Comparison of ENCODE assay signal across 1 cellular context in genomic region chr6:43911625-43912577, GRCh38.
TF ChIP-seq lines count a peak whose summit lies in the region.

No MANE protein-coding gene starts in this region.

TF ChIP-seq in HepG2, 621 proteins besides CTCF, POLR2A, EP300 and RAD21 (continued from another document and continues in another):
- TF ChIP-seq ZNF770 (CRISPR knock-in tag; IDR thresholded peaks at IDR 0.05): 0 out of 2 replicates have a peak, but pooled peaks have one; percentile 4
- TF ChIP-seq ZNF577 (CRISPR knock-in tag; IDR thresholded peaks at IDR 0.05; ENCODE audit: borderline replicate concordance, low read depth): no peak
- no peak for TF ChIP-seq GLMP (CRISPR knock-in tag; IDR thresholded peaks at IDR 0.05; ENCODE audit: borderline replicate concordance)
- no peak for TF ChIP-seq HNRNPLL (IDR thresholded peaks at IDR 0.05; ENCODE audit: low read depth, low read length, poor library complexity, severe bottlenecking)
- TF ChIP-seq HOMEZ (CRISPR knock-in tag; IDR thresholded peaks at IDR 0.05; ENCODE audit: low read depth): no peak
- no peak for TF ChIP-seq MYC (CRISPR knock-in tag; IDR thresholded peaks at IDR 0.05; ENCODE audit: borderline replicate concordance)
- TF ChIP-seq NRL (CRISPR knock-in tag; IDR thresholded peaks at IDR 0.05; ENCODE audit: borderline replicate concordance): no peak
- peak; percentile 22; the same call in 1 of the 2 replicates for TF ChIP-seq MED1 (CRISPR knock-in tag; IDR thresholded peaks at IDR 0.05)
- no peak for TF ChIP-seq ZNF136 (CRISPR knock-in tag; IDR thresholded peaks at IDR 0.05; ENCODE audit: low read depth)
- TF ChIP-seq SOX13 (IDR thresholded peaks at IDR 0.05): no peak
- TF ChIP-seq SOX13 (CRISPR knock-in tag; conservative IDR thresholded peaks at IDR 0.05 in 1 of 2, IDR thresholded peaks at IDR 0.05 in 1 of 2): peak in 1 of 2 experiments; percentile 29; a peak in 2 of 4 replicates
- TF ChIP-seq HDAC2 (CRISPR knock-in tag; IDR thresholded peaks at IDR 0.05): no peak
- TF ChIP-seq ZNF276 (CRISPR knock-in tag; IDR thresholded peaks at IDR 0.05; ENCODE audit: low read depth): 0 out of 2 replicates have a peak, but pooled peaks have one; percentile 12
- TF ChIP-seq ZNF678 (CRISPR knock-in tag; IDR thresholded peaks at IDR 0.05): 0 out of 2 replicates have a peak, but pooled peaks have one; percentile 19
- peak; percentile 41; the same call in 1 of the 2 replicates for TF ChIP-seq ZNF292 (CRISPR knock-in tag; IDR thresholded peaks at IDR 0.05; ENCODE audit: borderline replicate concordance, low read depth)
- 0 out of 2 replicates have a peak, but pooled peaks have one; percentile 15 for TF ChIP-seq ZNF709 (CRISPR knock-in tag; IDR thresholded peaks at IDR 0.05)
- TF ChIP-seq TSC22D2 (CRISPR knock-in tag; IDR thresholded peaks at IDR 0.05; ENCODE audit: borderline replicate concordance): 0 out of 2 replicates have a peak, but pooled peaks have one; percentile 13
- no peak for TF ChIP-seq ZNF180 (CRISPR knock-in tag; IDR thresholded peaks at IDR 0.05; ENCODE audit: borderline replicate concordance, low read depth)
- TF ChIP-seq ZNF710 (CRISPR knock-in tag; IDR thresholded peaks at IDR 0.05; ENCODE audit: borderline replicate concordance): peak; percentile 48; the same call in 1 of the 2 replicates
- no peak for TF ChIP-seq ZFY (CRISPR knock-in tag; IDR thresholded peaks at IDR 0.05)
- TF ChIP-seq MZF1 (CRISPR knock-in tag; IDR thresholded peaks at IDR 0.05; ENCODE audit: borderline replicate concordance): no peak
- TF ChIP-seq NCOA5 (CRISPR knock-in tag; IDR thresholded peaks at IDR 0.05): no peak
- TF ChIP-seq HES4 (CRISPR knock-in tag; IDR thresholded peaks at IDR 0.05; ENCODE audit: borderline replicate concordance): no peak
- TF ChIP-seq MEIS2 (CRISPR knock-in tag; IDR thresholded peaks at IDR 0.05): no peak; the same call in 1 of the 2 replicates
- TF ChIP-seq POLR2AphosphoS5 (IDR thresholded peaks at IDR 0.05; ENCODE audit: low read depth, low read length): peak; percentile 26; the same call in 1 of the 2 replicates
- TF ChIP-seq RCOR2 (CRISPR knock-in tag; IDR thresholded peaks at IDR 0.05): peak; percentile 33; the same call in 1 of the 2 replicates
- no peak for TF ChIP-seq MNT (IDR thresholded peaks at IDR 0.05)
- TF ChIP-seq CBX1 (IDR thresholded peaks at IDR 0.05; ENCODE audit: low read depth): peak; percentile 14
- no peak for TF ChIP-seq SIN3B (IDR thresholded peaks at IDR 0.05; ENCODE audit: low read length)
- 0 out of 2 replicates have a peak, but pooled peaks have one; percentile 53 for TF ChIP-seq ZNF572 (CRISPR knock-in tag; IDR thresholded peaks at IDR 0.05)
- no peak for TF ChIP-seq GTF2F1 (IDR thresholded peaks at IDR 0.05; ENCODE audit: low read length)
- TF ChIP-seq ZIK1 (CRISPR knock-in tag; IDR thresholded peaks at IDR 0.05; ENCODE audit: borderline replicate concordance, low read depth): 0 out of 2 replicates have a peak, but pooled peaks have one; percentile 23
- TF ChIP-seq KIAA2018 (CRISPR knock-in tag; IDR thresholded peaks at IDR 0.05; ENCODE audit: borderline replicate concordance): no peak
- no peak for TF ChIP-seq ZBTB7A (CRISPR knock-in tag; IDR thresholded peaks at IDR 0.05)
- peak; percentile 72 for TF ChIP-seq KDM1A (CRISPR knock-in tag; IDR thresholded peaks at IDR 0.05)
- 0 out of 2 replicates have a peak, but pooled peaks have one; percentile 59 for TF ChIP-seq MTERF4 (CRISPR knock-in tag; IDR thresholded peaks at IDR 0.05)
